ENCODE assay signal across 29 cellular contexts in genomic region chrX:134255555-134255954, GRCh38. TPM values are rescaled to one million over a fixed set of nuclear protein-coding genes. Genes with fewer than 3 reads are reported as not detected.
"Had no signal": no experiment of that assay in that cellular context is flagged by ENCODE, and none has a peak within 500 bp of the region (broad histone marks: within the 10 kb centered on the region; RNA-seq: fewer than 3 reads in every experiment).

No MANE protein-coding gene starts in this region.

- H2AFZ ChIP-seq: parathyroid adenoma had no signal

- H3K79me2 ChIP-seq: parathyroid adenoma had no signal

- DNase-seq: naive thymus-derived CD8-positive, alpha-beta T cell; nephron progenitor cell; nucleus accumbens; ovary; posterior cingulate gyrus; psoas muscle; right cardiac atrium; spleen; stimulated activated CD4-positive, alpha-beta T cell treated with anti-CD3 and anti-CD28 coated beads, Interleukin-12 subunit alpha, Interleukin-12 subunit beta, amount 100 ng/mL, for 4 hours; stimulated activated CD4-positive, alpha-beta T cell treated with anti-CD3 and anti-CD28 coated beads, Interleukin-1b, Interleukin-23, amount 100 ng/mL, for 48 hours; stimulated activated CD4-positive, alpha-beta T cell treated with anti-CD3 and anti-CD28 coated beads, Interleukin-4, amount 100 ng/mL, for 1 hour; stimulated activated CD4-positive, alpha-beta T cell treated with anti-CD3 and anti-CD28 coated beads, Interleukin-4, amount 100 ng/mL, for 4 hours; stimulated activated CD8-positive, alpha-beta memory T cell treated with anti-CD3 and anti-CD28 coated beads, Interleukin-4, amount 100 ng/mL, for 48 hours; stimulated activated naive CD4-positive, alpha-beta T cell; stimulated activated naive CD8-positive, alpha-beta T cell treated with anti-CD3 and anti-CD28 coated beads, Interleukin-15, amount 100 ng/mL, for 72 hours; stimulated activated naive CD8-positive, alpha-beta T cell treated with anti-CD3 and anti-CD28 coated beads, Interleukin-15, Interleukin-2, amounts not matched to agents 100 U/mL and 50 U/mL, for 24 hours; substantia nigra; testis; tibial artery; transverse colon; upper lobe of right lung; uterus had no signal

- ATAC-seq: naive thymus-derived CD8-positive, alpha-beta T cell; psoas muscle; right cardiac atrium; sciatic nerve; stimulated activated memory B cell treated with anti-CD40 and anti-IgM and Interleukin-4, amounts not matched to agents 10 μg/mL and 1 μg/mL and 100 μg/mL, for 72 hours; stimulated activated naive CD8-positive, alpha-beta T cell treated with anti-CD3 and anti-CD28 coated beads, Interleukin-15, amount 100 ng/mL, for 72 hours; stimulated activated naive CD8-positive, alpha-beta T cell treated with anti-CD3 and anti-CD28 coated beads, Interleukin-15, Interleukin-2, amounts not matched to agents 100 U/mL and 50 U/mL, for 24 hours; upper lobe of right lung had no signal

- H3K9me3 ChIP-seq: neutrophil, ovary, psoas muscle, spleen, suprapubic skin, testis, tibial artery, transverse colon, upper lobe of right lung, uterus had no signal

- H3K36me3 ChIP-seq: neutrophil, ovary, spleen, suprapubic skin, tibial artery, transverse colon, upper lobe of right lung, uterus had no signal

- H3K27me3 ChIP-seq: neutrophil, ovary, spleen, suprapubic skin, testis, tibial artery, transverse colon, upper lobe of right lung, uterus had no signal

- H3K27ac ChIP-seq: neutrophil, ovary, parathyroid adenoma, psoas muscle, skin epidermis, spleen, suprapubic skin, testis, tibial artery, transverse colon, upper lobe of right lung, uterus had no signal

- H3K4me1 ChIP-seq: parathyroid adenoma, psoas muscle, spleen, suprapubic skin, testis, tibial artery, transverse colon, upper lobe of right lung, uterus had no signal

- H3K4me2 ChIP-seq: smooth muscle cell had no signal

- H3K4me3 ChIP-seq: ovary, psoas muscle, skin epidermis, smooth muscle cell, spleen, suprapubic skin, testis, tibial artery, transverse colon, upper lobe of right lung, uterus had no signal

- H3K9ac ChIP-seq: parathyroid adenoma had no signal

RNA-seq across cellular contexts. Expression of gene CCDC160, which starts 18.6 kb away (rescaled TPM):
- total RNA-seq: naive thymus-derived CD8-positive, alpha-beta T cell; right cardiac atrium; upper lobe of right lung had no signal
- polyA plus RNA-seq: naive thymus-derived CD8-positive, alpha-beta T cell had no signal
